11 cellular contexts compared by ENCODE assay signal in genomic region chr15:33311312-33311971, GRCh38. TPM values are rescaled to one million over a fixed set of nuclear protein-coding genes. Genes with fewer than 3 reads are reported as not detected.
DNase-seq lines count a peak whose midpoint lies in the region; ATAC-seq and TF ChIP-seq lines count a peak whose summit lies in the region.
"Had no signal": no experiment of that assay in that cellular context is flagged by ENCODE, and none has a peak within 500 bp of the region (broad histone marks: within the 10 kb centered on the region; RNA-seq: fewer than 3 reads in every experiment).

No MANE protein-coding gene starts in this region.

- H3F3A ChIP-seq in neural cell (ENCODE audit: insufficient read depth, low read length, poor library complexity, severe bottlenecking) = no peaks in the 10 kb centered on the region

- 1 to 4% (median 2%) methylated on average over 13 to 38 of the region's 38 CpGs for WGBS in heart left ventricle, 4 donors
- WGBS in esophagus squamous epithelium, 2 donors = 7 to 10% methylated on average over 6 to 11 of the region's 38 CpGs

- H3K9me3 ChIP-seq in heart left ventricle (no peaks in the 10 kb centered on the region), esophagus squamous epithelium (no peaks in the 10 kb centered on the region), neural cell (ENCODE audit: low read length) (no peaks in the 10 kb centered on the region), vagina (no peaks in the 10 kb centered on the region)

- no peaks in the 10 kb centered on the region for H4K20me1 ChIP-seq in neural cell (ENCODE audit: insufficient read depth)

- peak; percentile 37 for TF ChIP-seq RAD21 in neural cell (conservative IDR thresholded peaks at IDR 0.05)

- peak in 1 of 12 donors; percentile 26 for TF ChIP-seq CTCF in heart left ventricle (IDR thresholded peaks at IDR 0.05)
- no peak for TF ChIP-seq CTCF in esophagus squamous epithelium (IDR thresholded peaks at IDR 0.05)
- TF ChIP-seq CTCF in neural cell (IDR thresholded peaks at IDR 0.05; ENCODE audit: poor library complexity, severe bottlenecking) = peak; percentile 55
- no peak for TF ChIP-seq CTCF in vagina (IDR thresholded peaks at IDR 0.05)

- peak in 2 of 4 donors; percentile 17 to 20 for ATAC-seq in heart left ventricle
- ATAC-seq in left ventricle myocardium superior = no peak
- ATAC-seq in left colon = no peak

- no peak for TF ChIP-seq EP300 in neural cell (conservative IDR thresholded peaks at IDR 0.05; ENCODE audit: poor library complexity, severe bottlenecking)

- H3K27ac ChIP-seq in heart left ventricle (peak overlapping the region in 1 of 12 donors; percentile 81), esophagus squamous epithelium (peak overlapping the region in 2 of 4 donors; percentile 57 to 63), neural cell (ENCODE audit: low read length) (peak overlapping the region; percentile 74), vagina (no peak overlapping the region)

- peak overlapping the region; percentile 83 for H3K9ac ChIP-seq in neural cell (ENCODE audit: low read length)

- H3K27me3 ChIP-seq in heart left ventricle (peaks cover 0 to 56% (median 19%) of the 10 kb centered on the region in 9 donors), esophagus squamous epithelium (peaks cover 0 to 58% (median 2%) of the 10 kb centered on the region in 4 donors), neural cell (ENCODE audit: insufficient read depth, low read depth, low read length) (peaks cover 19% of the 10 kb centered on the region), vagina (no peaks in the 10 kb centered on the region)

- no peaks in the 10 kb centered on the region for H3K79me2 ChIP-seq in neural cell (replicated peaks; ENCODE audit: insufficient read depth, low read length)

- H3K4me3 ChIP-seq in heart left ventricle (peak overlapping the region in 10 of 12 donors; percentile 3 to 59 (median 40)), esophagus squamous epithelium (peak overlapping the region; percentile 14 to 62 (median 46)), neural cell (ENCODE audit: low read length) (peak overlapping the region; percentile 82), vagina (peak overlapping the region; percentile 37 to 53)

- peak overlapping the region; percentile 46 for H3K4me2 ChIP-seq in neural cell (ENCODE audit: low read length)

- H3K36me3 ChIP-seq in heart left ventricle (no peaks in the 10 kb centered on the region), esophagus squamous epithelium (no peaks in the 10 kb centered on the region), neural cell (ENCODE audit: insufficient read depth, low read length) (no peaks in the 10 kb centered on the region), vagina (no peaks in the 10 kb centered on the region)

- TF ChIP-seq POLR2A in heart left ventricle (IDR thresholded peaks at IDR 0.05) (no peak), esophagus squamous epithelium (IDR thresholded peaks at IDR 0.05) (no peak), vagina (IDR thresholded peaks at IDR 0.05) (no peak)

- H3K9me2 ChIP-seq in neural cell (ENCODE audit: insufficient read depth, low read length) = no peaks in the 10 kb centered on the region

- peak overlapping the region; percentile 41 for H2AFZ ChIP-seq in neural cell (ENCODE audit: low read depth, low read length)

- intact Hi-C loops in heart left ventricle (cut with DNase I) = loop anchor here in 1 of 10 donors (10.0 kb wide), 2 partner anchors 53 to 363 kb away; no protein-coding TSS in a partner anchor
- intact Hi-C loops in left ventricle myocardium superior (cut with micrococcal nuclease) = no loop called here
- intact Hi-C loops in esophagus squamous epithelium (cut with DNase I) = no loop called here
- intact Hi-C loops in vagina (cut with DNase I) = no loop called here
- intact Hi-C loops in left colon (cut with DNase I, micrococcal nuclease) = no loop called here

- H3K4me1 ChIP-seq in heart left ventricle = peaks cover 0 to 8% (median 0%) of the 10 kb centered on the region in 12 donors
- peaks cover 0 to 15% (median 0%) of the 10 kb centered on the region in 3 donors for H3K4me1 ChIP-seq in esophagus squamous epithelium
- no peaks in the 10 kb centered on the region for H3K4me1 ChIP-seq in vagina

- DNase-seq in heart left ventricle = peak in 1 of 5 donors; percentile 20
- no peak for DNase-seq in left ventricle myocardium superior
- DNase-seq in esophagus squamous epithelium (lab: John Stamatoyannopoulos, UW) = no peak
- DNase-seq in vagina (ENCODE audit: extremely low spot score in 2 of 2) = no peak
- DNase-seq in DMS53 (lab: John Stamatoyannopoulos, UW) = no peak
- no peak for DNase-seq in left colon
- no peak for DNase-seq in DMS79 treated with DMSO at 0.1 percent for 48 hours (lab: John Stamatoyannopoulos, UW)
- DNase-seq: activated B cell treated with CpG ODN at 0.5 μM for 24 hours; activated naive CD4-positive, alpha-beta T cell treated with anti-CD3 and anti-CD28 coated beads, Interleukin-2, amount 50 U/mL, for 16 hours; stimulated activated CD4-positive, alpha-beta T cell treated with anti-CD3 and anti-CD28 coated beads, Interleukin-2, amount 100 ng/mL, for 48 hours had no signal

TF ChIP-seq in neural cell, 6 proteins besides CTCF, POLR2A, EP300 and RAD21:
- TF ChIP-seq SMC3 (conservative IDR thresholded peaks at IDR 0.05; ENCODE audit: poor library complexity) (peak; percentile 58), MXI1 (conservative IDR thresholded peaks at IDR 0.05; ENCODE audit: poor library complexity, severe bottlenecking) (no peak)

RNA-seq across cellular contexts. Expression of gene RYR3, which starts 0.7 kb away (rescaled TPM):
- total RNA-seq in heart left ventricle (under 1 TPM in 7 of 9 donors, not detected in 2; 0.04 to 0.35 (median 0.29) TPM), left ventricle myocardium superior (0.02 TPM), esophagus squamous epithelium (1 to 10 TPM in 1 of 4 donors, under 1 TPM in 3; 0.15 to 4.2 (median 0.43) TPM), vagina (16.5 TPM), left colon (1 to 10 TPM in 1 of 2 donors, under 1 TPM in 1; 0.27 to 2.2 TPM)
- polyA plus RNA-seq in heart left ventricle (under 1 TPM; 0.01 to 0.11 TPM), neural cell (12.6 and 14.1 TPM in 2 replicates)
- polyA minus RNA-seq in neural cell = 12.0 and 15.1 TPM in 2 replicates
- total RNA-seq: activated B cell treated with CpG ODN at 0.5 μM for 24 hours had no signal
